Comparison of ENCODE assay signal across 16 cellular contexts in genomic region chr7:102453319-102453718, GRCh38. TPM values are rescaled to one million over a fixed set of nuclear protein-coding genes. Genes with fewer than 3 reads are reported as not detected.
DNase-seq lines count a peak whose midpoint lies in the region; ATAC-seq and TF ChIP-seq lines count a peak whose summit lies in the region.
"Had no signal": no experiment of that assay in that cellular context is flagged by ENCODE, and none has a peak within 500 bp of the region (broad histone marks: within the 10 kb centered on the region; RNA-seq: fewer than 3 reads in every experiment).

No MANE protein-coding gene starts in this region.

- TF ChIP-seq CTCF in thoracic aorta (IDR thresholded peaks at IDR 0.05) (no peak), prostate gland (IDR thresholded peaks at IDR 0.05) (no peak)

- H3K27me3 ChIP-seq in thoracic aorta (replicated peaks; ENCODE audit: insufficient read depth) (no peaks in the 10 kb centered on the region), prostate gland (replicated peaks; ENCODE audit: insufficient read depth) (no peaks in the 10 kb centered on the region)

- peak; percentile 6 to 47 for ATAC-seq in left cardiac atrium
- no peak for ATAC-seq in thoracic aorta (ENCODE audit: insufficient number of reproducible peaks, low FRiP score, low read depth)
- ATAC-seq in GM18498 (IDR thresholded peaks at IDR 0.05; ENCODE audit: unreplicated experiment): no peak
- ATAC-seq: GM23338, SK-N-SH treated with all-trans-retinoic acid at 6 μM for 48 hours had no signal

- peak overlapping the region; percentile 20 to 39 for H3K27ac ChIP-seq in thoracic aorta
- no peak overlapping the region for H3K27ac ChIP-seq in prostate gland
- H3K27ac ChIP-seq: C4-2B, PC-9 had no signal

- no peak overlapping the region for H3K4me3 ChIP-seq in thoracic aorta
- H3K4me3 ChIP-seq in prostate gland: no peak overlapping the region
- H3K4me3 ChIP-seq: GM23338, PC-9 had no signal

- no peak for TF ChIP-seq POLR2A in prostate gland (IDR thresholded peaks at IDR 0.05)

- H3K4me1 ChIP-seq in thoracic aorta (ENCODE audit: control insufficient read depth in 1 of 2, low read depth in 2 of 2) (peaks cover 0 to 5% of the 10 kb centered on the region in 2 donors), prostate gland (replicated peaks) (no peaks in the 10 kb centered on the region)

- no peaks in the 10 kb centered on the region for H3K9me3 ChIP-seq in thoracic aorta
- no peaks in the 10 kb centered on the region for H3K9me3 ChIP-seq in prostate gland

- WGBS in prostate gland: 69% methylated on average over 7 of the region's 7 CpGs

- intact Hi-C loops in left cardiac atrium (cut with DNase I) (no loop called here), prostate gland (cut with DNase I) (no loop called here), head of caudate nucleus (cut with DNase I) (no loop called here)

- DNase-seq in NCI-H2029 (lab: John Stamatoyannopoulos, UW): peak; percentile 9
- DNase-seq in NCI-H2029 treated with DMSO at 0.1 percent for 48 hours (lab: John Stamatoyannopoulos, UW): no peak
- DNase-seq in NCI-H187 (lab: John Stamatoyannopoulos, UW): peak; percentile 25 to 40
- no peak for DNase-seq in left cardiac atrium
- DNase-seq in thoracic aorta (ENCODE audit: low spot score): no peak
- no peak for DNase-seq in prostate gland (ENCODE audit: low spot score)
- DNase-seq in head of caudate nucleus: no peak
- DNase-seq: GF-D8, NCI-H226, NCI-H69, PC-9, SHP77 had no signal

- H3K36me3 ChIP-seq in thoracic aorta (peaks cover 15% of the 10 kb centered on the region), prostate gland (peaks cover 0 to 8% of the 10 kb centered on the region in 2 donors)

RNA-seq across cellular contexts. Expression of gene ALKBH4, which starts 11.3 kb away (rescaled TPM):
- 1 to 10 TPM; 7.1 to 7.2 TPM for total RNA-seq in left cardiac atrium
- 10 to 100 TPM; 15.9 to 29.6 TPM for total RNA-seq in thoracic aorta
- total RNA-seq in prostate gland: 10 to 100 TPM; 25.2 to 27.0 TPM

RNA-seq across cellular contexts. Expression of gene LRWD1, which starts 11.5 kb away (rescaled TPM):
- 10 to 100 TPM in 1 of 2 donors, 1 to 10 TPM in 1; 9.8 to 12.2 TPM for total RNA-seq in left cardiac atrium
- total RNA-seq in thoracic aorta: 10 to 100 TPM in 1 of 2 donors, 1 to 10 TPM in 1; 7.9 to 10.9 TPM
- 10 to 100 TPM; 12.8 to 57.7 TPM for total RNA-seq in prostate gland

RNA-seq across cellular contexts. Expression of gene ORAI2, which starts 19.9 kb away (rescaled TPM):
- total RNA-seq in left cardiac atrium: 10 to 100 TPM in 1 of 2 donors, 1 to 10 TPM in 1; 6.0 to 12.1 TPM
- 10 to 100 TPM; 33.4 to 37.6 TPM for total RNA-seq in thoracic aorta
- total RNA-seq in prostate gland: 10 to 100 TPM; 20.5 to 24.8 TPM

RNA-seq across cellular contexts. Expression of gene POLR2J, which starts 25.4 kb away (rescaled TPM):
- total RNA-seq in left cardiac atrium (10 to 100 TPM; 42.9 to 52.7 TPM), thoracic aorta (10 to 100 TPM; 10.7 to 22.9 TPM), prostate gland (10 to 100 TPM; 23.2 to 46.4 TPM)

RNA-seq across cellular contexts. Expression of gene PRKRIP1, which starts 57.2 kb away (rescaled TPM):
- total RNA-seq in left cardiac atrium (10 to 100 TPM; 12.9 to 19.7 TPM), thoracic aorta (10 to 100 TPM; 47.0 to 80.4 TPM), prostate gland (10 to 100 TPM; 31.6 to 50.1 TPM)

Comparison
In these comparisons a context has a peak if more than half of its experiments do, and no peak if none do; other contexts are left out.
1. DNase-seq: peak in NCI-H2029 (single experiment) and NCI-H187 (2 of 2); none in NCI-H2029 treated with DMSO at 0.1 percent for 48 hours (single experiment), left cardiac atrium (single experiment), thoracic aorta (single experiment), prostate gland (single experiment) and head of caudate nucleus (0 of 42).
2. ATAC-seq: peak in left cardiac atrium (2 of 2); none in thoracic aorta (single experiment) and GM18498 (single experiment).
3. H3K27ac ChIP-seq: peak in thoracic aorta (2 of 2); none in prostate gland (0 of 2).